Comparison of ENCODE assay signal across 34 cellular contexts in the genomic region with DNA sequence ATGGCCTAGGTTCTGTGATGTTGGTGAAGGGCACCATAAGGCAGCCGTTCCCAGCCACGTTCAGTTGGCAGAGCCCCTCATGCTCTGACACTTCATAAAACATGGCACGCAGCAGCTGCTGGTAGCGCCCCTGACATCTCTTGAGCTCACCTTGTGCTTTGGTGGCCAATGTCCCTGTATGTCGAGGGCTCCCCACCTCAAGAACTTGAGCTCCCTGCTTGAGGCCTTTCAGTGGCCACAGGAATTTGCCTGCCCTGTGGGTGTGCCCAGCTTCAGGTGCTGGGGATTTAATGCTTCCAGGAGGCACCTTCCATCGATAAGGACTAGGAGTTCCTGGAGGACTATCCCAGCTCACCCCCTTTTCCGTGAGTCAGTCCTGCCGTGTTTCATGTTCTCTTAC.
"Had no signal": no experiment of that assay in that cellular context is flagged by ENCODE, and none has a peak within 500 bp of the region (broad histone marks: within the 10 kb centered on the region; RNA-seq: fewer than 3 reads in every experiment).

No MANE protein-coding gene starts in this region.

- H3K36me3 ChIP-seq: adrenal gland, ascending aorta, brain microvascular endothelial cell, breast epithelium, cardiac muscle cell had no signal

- H3K9me3 ChIP-seq: adrenal gland, ascending aorta, body of pancreas, breast epithelium had no signal

- H3K4me3 ChIP-seq: adrenal gland, ascending aorta, body of pancreas, breast epithelium, cardiac muscle cell had no signal

- ATAC-seq: activated naive CD4-positive, alpha-beta T cell treated with anti-CD3 and anti-CD28 coated beads, Interleukin-2, amount 50 U/mL, for 72 hours; activated naive CD8-positive, alpha-beta T cell treated with anti-CD3 and anti-CD28 coated beads, Interleukin-2, amount 50 U/mL, for 24 hours; activated T-cell treated with anti-CD3 and anti-CD28 coated beads, Interleukin-2, amount 50 U/mL, for 4 hours; activated T-cell treated with anti-CD3 and anti-CD28 coated beads, Interleukin-2, amount 50 U/mL, for 72 hours; activated T-helper 17 cell treated with anti-CD3 and anti-CD28 coated beads, Interleukin-2, amount 50 U/mL, for 72 hours; body of pancreas had no signal

- DNase-seq: activated effector memory CD4-positive, alpha-beta T cell treated with anti-CD3 and anti-CD28 coated beads, Interleukin-2, amount 50 U/mL, for 16 hours; activated effector memory CD4-positive, alpha-beta T cell treated with Interleukin-2 at 50 U/mL for 16 hours; activated gamma-delta T cell; activated gamma-delta T cell treated with Interleukin-2 at 50 U/mL for 16 hours; activated naive CD4-positive, alpha-beta T cell; activated naive CD4-positive, alpha-beta T cell treated with anti-CD3 and anti-CD28 coated beads for 36 hours; activated naive CD4-positive, alpha-beta T cell treated with anti-CD3 and anti-CD28 coated beads, Interleukin-2, amount 10 ng/mL, durations not matched to agents 7 days and 5 days; activated naive CD4-positive, alpha-beta T cell treated with anti-CD3 and anti-CD28 coated beads, Interleukin-2, amount 50 U/mL, for 16 hours; activated naive CD4-positive, alpha-beta T cell treated with Interleukin-2 at 50 U/mL for 16 hours; activated naive CD8-positive, alpha-beta T cell treated with anti-CD3 and anti-CD28 coated beads for 36 hours; activated naive CD8-positive, alpha-beta T cell treated with anti-CD3 and anti-CD28 coated beads, Interleukin-2, amount 10 ng/mL, durations not matched to agents 7 days and 5 days; activated naive CD8-positive, alpha-beta T cell treated with anti-CD3 and anti-CD28 coated beads, Interleukin-2, amount 50 U/mL, for 24 hours; activated T-cell treated with anti-CD3 and anti-CD28 coated beads, Interleukin-2, amount 50 U/mL, for 1 hour; activated T-cell treated with anti-CD3 and anti-CD28 coated beads, Interleukin-2, amount 50 U/mL, for 24 hours; activated T-cell treated with anti-CD3 and anti-CD28 coated beads, Interleukin-2, amount 50 U/mL, for 4 hours; activated T-cell treated with anti-CD3 and anti-CD28 coated beads, Interleukin-2, amount 50 U/mL, for 48 hours; activated T-cell treated with anti-CD3 and anti-CD28 coated beads, Interleukin-2, amount 50 U/mL, for 72 hours; adrenal gland; amniotic stem cell; amygdala; anterior cingulate cortex; aorta; body of pancreas; brain microvascular endothelial cell; caudate nucleus; central memory CD4-positive, alpha-beta T cell; cerebellar nuclear complex had no signal

- H3K27me3 ChIP-seq: ascending aorta, body of pancreas, brain microvascular endothelial cell, breast epithelium, cardiac muscle cell had no signal

- FAIRE-seq: astrocyte, bronchial epithelial cell had no signal

- H3K27ac ChIP-seq: adrenal gland, ascending aorta, body of pancreas, brain microvascular endothelial cell, breast epithelium, cardiac muscle cell had no signal

- H3K4me1 ChIP-seq: adrenal gland, ascending aorta, body of pancreas, breast epithelium had no signal
